ENCODE assay signal across 8 cellular contexts in the genomic region with DNA sequence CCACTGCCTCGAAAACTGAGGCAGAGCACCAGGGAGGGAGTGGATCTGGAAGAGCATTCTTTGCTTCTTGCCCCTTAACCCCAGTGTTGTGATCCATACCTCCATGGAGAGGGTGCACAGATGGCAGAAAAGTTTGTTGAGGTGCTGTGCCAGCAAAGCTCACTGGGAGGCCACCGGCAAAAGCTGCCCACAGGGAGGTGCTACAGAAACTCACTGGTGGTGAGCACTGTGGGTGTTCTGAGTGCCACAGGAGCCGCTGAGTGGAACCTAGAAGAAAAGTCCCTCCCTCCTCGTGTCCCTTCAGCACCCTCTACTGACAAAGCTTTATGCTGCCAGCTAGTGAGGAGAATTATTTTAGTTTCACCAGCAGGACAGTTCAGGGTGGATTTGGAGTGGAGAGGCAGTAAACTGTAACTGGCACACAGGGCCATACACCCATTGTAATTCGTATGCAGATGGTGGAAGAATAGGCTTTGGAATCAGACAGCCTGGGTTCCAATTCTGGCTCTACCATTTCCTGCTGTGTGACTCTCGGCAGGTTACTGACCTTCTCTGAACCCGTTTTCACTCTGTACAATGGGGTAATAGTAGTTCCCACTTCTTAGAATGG.
DNase-seq lines count a peak whose midpoint lies in the region; ATAC-seq and TF ChIP-seq lines count a peak whose summit lies in the region.

No MANE protein-coding gene starts in this region.

- no peak overlapping the region for H3K4me3 ChIP-seq in SJCRH30
- no peak overlapping the region for H3K4me3 ChIP-seq in right atrium auricular region
- no peak overlapping the region for H3K4me3 ChIP-seq in smooth muscle cell

- no peak overlapping the region for H3K9ac ChIP-seq in smooth muscle cell (ENCODE audit: low read depth)

- no peak overlapping the region for H3K4me2 ChIP-seq in smooth muscle cell

- no peak overlapping the region for H3K27ac ChIP-seq in SJCRH30
- H3K27ac ChIP-seq in right atrium auricular region: no peak overlapping the region
- no peak overlapping the region for H3K27ac ChIP-seq in smooth muscle cell (ENCODE audit: low read depth)

- 65% methylated on average over 7 of the region's 7 CpGs for WGBS in smooth muscle cell (ENCODE audit: low lambda C conversion rate)

- H4K20me1 ChIP-seq in smooth muscle cell (ENCODE audit: low read depth): no peaks in the 10 kb centered on the region

- H3K4me1 ChIP-seq in SJCRH30 (no peaks in the 10 kb centered on the region), right atrium auricular region (peaks cover 0 to 9% of the 10 kb centered on the region in 2 donors), smooth muscle cell (ENCODE audit: low read depth) (peaks cover 5% of the 10 kb centered on the region)

- no peaks in the 10 kb centered on the region for H3F3A ChIP-seq in smooth muscle cell (ENCODE audit: low read depth)

- H3K36me3 ChIP-seq in SJCRH30 (peaks cover 22% of the 10 kb centered on the region), right atrium auricular region (peaks cover 23% of the 10 kb centered on the region), smooth muscle cell (ENCODE audit: low read depth) (no peaks in the 10 kb centered on the region)

- peak; percentile 57 for ATAC-seq in GM19467 (IDR thresholded peaks at IDR 0.05; ENCODE audit: unreplicated experiment)
- ATAC-seq in GM18873 (IDR thresholded peaks at IDR 0.05; ENCODE audit: low FRiP score, unreplicated experiment): no peak

- TF ChIP-seq CTCF in right atrium auricular region (IDR thresholded peaks at IDR 0.05): peak; percentile 45 to 80
- peak; percentile 49 for TF ChIP-seq CTCF in smooth muscle cell (IDR thresholded peaks at IDR 0.05; ENCODE audit: borderline replicate concordance, insufficient read depth, poor library complexity, severe bottlenecking)

- H3K9me3 ChIP-seq in SJCRH30 (replicated peaks) (no peaks in the 10 kb centered on the region), right atrium auricular region (no peaks in the 10 kb centered on the region), smooth muscle cell (replicated peaks; ENCODE audit: low read depth) (no peaks in the 10 kb centered on the region)

- H3K79me2 ChIP-seq in smooth muscle cell (ENCODE audit: low read depth): no peaks in the 10 kb centered on the region

- DNase-seq in DMS 273 treated with DMSO at 0.1 percent for 48 hours (lab: John Stamatoyannopoulos, UW) (peak; percentile 9), HK-2 (ENCODE audit: unreplicated experiment) (peak; percentile 56), SJCRH30 (peak; percentile 61 to 73), right atrium auricular region (ENCODE audit: low spot score) (peak; percentile 75), smooth muscle cell (lab: John Stamatoyannopoulos, UW; ENCODE audit: unreplicated experiment) (no peak)
- DNase-seq in activated naive CD8-positive, alpha-beta T cell treated with anti-CD3 and anti-CD28 coated beads, Interleukin-2, amount 50 U/mL, for 16 hours (ENCODE audit: low read depth, low spot score): peak; percentile 21

- H3K27me3 ChIP-seq in SJCRH30 (no peaks in the 10 kb centered on the region), right atrium auricular region (no peaks in the 10 kb centered on the region), smooth muscle cell (ENCODE audit: low read depth) (no peaks in the 10 kb centered on the region)

- no peak overlapping the region for H2AFZ ChIP-seq in smooth muscle cell (ENCODE audit: low read depth)
